Comparison of ENCODE assay signal across 8 cellular contexts in the genomic region with DNA sequence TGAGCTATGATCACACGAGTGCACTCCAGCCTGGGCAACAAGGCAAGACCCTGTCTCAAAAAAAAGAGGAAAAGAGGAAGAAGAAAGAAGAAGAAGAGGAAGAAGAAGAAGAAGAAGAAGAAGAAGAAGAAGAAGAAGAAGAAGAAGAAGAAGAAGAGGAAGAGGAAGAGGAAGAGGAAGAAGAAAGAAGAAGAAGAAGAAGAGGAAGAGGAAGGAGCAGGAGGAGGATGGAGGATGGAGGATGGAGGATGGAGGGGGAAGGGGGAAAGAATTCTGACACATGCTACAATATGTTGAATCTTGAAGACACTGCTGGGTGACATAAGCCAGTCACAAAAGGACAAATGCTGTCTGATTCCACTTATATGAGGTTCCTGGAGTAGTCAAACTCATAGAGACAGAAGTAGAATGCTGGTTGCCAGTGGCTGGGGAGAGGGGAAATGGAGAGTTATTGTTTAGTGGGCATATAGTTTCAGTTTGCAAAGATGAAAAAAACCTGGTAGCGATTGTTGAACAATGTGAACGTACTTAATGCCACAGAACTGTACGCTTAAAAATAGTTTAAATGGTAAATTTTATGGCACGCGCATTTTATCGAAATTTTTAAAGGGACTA. TPM values are rescaled to one million over a fixed set of nuclear protein-coding genes. Genes with fewer than 3 reads are reported as not detected.
DNase-seq lines count a peak whose midpoint lies in the region; ATAC-seq and TF ChIP-seq lines count a peak whose summit lies in the region.

No MANE protein-coding gene starts in this region.

- H3K36me3 ChIP-seq in CD4-positive, alpha-beta memory T cell (ENCODE audit: insufficient read depth, low read length), result no peaks in the 10 kb centered on the region
- no peaks in the 10 kb centered on the region for H3K36me3 ChIP-seq in HCT116 (ENCODE audit: control insufficient read depth in 1 of 2, insufficient read depth in 2 of 2, low read length in 2 of 2)

- H3K9me2 ChIP-seq in HCT116 (ENCODE audit: insufficient read depth), result no peaks in the 10 kb centered on the region

- peak overlapping the region; percentile 27; the same call in 1 of the 2 replicates for H3K4me2 ChIP-seq in HCT116 (ENCODE audit: low read length)

- H3K9ac ChIP-seq in HCT116 (ENCODE audit: low read length), result no peak overlapping the region

- no peak for TF ChIP-seq POLR2A in HCT116 (IDR thresholded peaks at IDR 0.05; ENCODE audit: borderline replicate concordance, extremely low read depth, insufficient read depth, insufficient read length)

- peak overlapping the region; percentile 52 to 98 (median 85) for H3K27ac Mint-ChIP-seq in CD4-positive, alpha-beta memory T cell
- H3K27ac Mint-ChIP-seq in activated CD4-positive, alpha-beta T cell treated with anti-CD3 and anti-CD28 coated beads, Interleukin-2, amount 10 ng/mL, durations not matched to agents 7 days and 5 days, result peak overlapping the region; percentile 78
- H3K27ac Mint-ChIP-seq in memory B cell, result peak overlapping the region; percentile 35

- POLR2A ChIA-PET in CD4-positive, alpha-beta memory T cell (lab: Charles Lee; ENCODE audit: partially characterized antibody), result interaction anchor here (1.1 to 1.2 kb wide), 3 partner anchors 47 to 152 kb away, joined by 3 to 12 read pairs (median 4); partner anchors contain the start of gene COA6
- POLR2A ChIA-PET in HCT116 (lab: Charles Lee), result no interaction called here
- POLR2A ChIA-PET in activated CD4-positive, alpha-beta T cell treated with anti-CD3 and anti-CD28 coated beads, Interleukin-2, amount 10 ng/mL, durations not matched to agents 7 days and 5 days (lab: Charles Lee), result no interaction called here

- TF ChIP-seq CTCF in HCT116 (IDR thresholded peaks at IDR 0.05 in 2 of 3, conservative IDR thresholded peaks at IDR 0.05 in 1 of 3; ENCODE audit: borderline replicate concordance in 1 of 3, insufficient read depth in 1 of 3, low read depth in 2 of 3, low read length in 2 of 3), result no peak

- H3K9me3 ChIP-seq in CD4-positive, alpha-beta memory T cell (ENCODE audit: control insufficient read depth in 1 of 2, low read length in 2 of 2), result no peaks in the 10 kb centered on the region
- no peaks in the 10 kb centered on the region for H3K9me3 ChIP-seq in HCT116 (ENCODE audit: control insufficient read depth in 1 of 2, insufficient read depth in 1 of 2, low read depth in 1 of 2, low read length in 2 of 2)

- peaks cover 1 to 20% of the 10 kb centered on the region in 2 donors for H3K27me3 Mint-ChIP-seq in CD4-positive, alpha-beta memory T cell
- peaks cover 5% of the 10 kb centered on the region for H3K27me3 Mint-ChIP-seq in activated CD4-positive, alpha-beta T cell treated with anti-CD3 and anti-CD28 coated beads, Interleukin-2, amount 10 ng/mL, durations not matched to agents 7 days and 5 days
- H3K27me3 Mint-ChIP-seq in memory B cell, result peaks cover 19% of the 10 kb centered on the region

- no peak for TF ChIP-seq RAD21 in HCT116 (IDR thresholded peaks at IDR 0.05; ENCODE audit: low read depth)

- H3K79me2 ChIP-seq in HCT116 (ENCODE audit: insufficient read depth, low read length), result no peaks in the 10 kb centered on the region

- H3K4me3 ChIP-seq in CD4-positive, alpha-beta memory T cell (ENCODE audit: low read length in 2 of 2), result peak overlapping the region; percentile 20 to 71
- no peak overlapping the region for H3K4me3 ChIP-seq in HCT116 (replicated peaks in 1 of 2; ENCODE audit: low read depth in 1 of 2, low read length in 2 of 2)

- peak overlapping the region; percentile 40 for H3K27ac ChIP-seq in CD4-positive, alpha-beta memory T cell (ENCODE audit: low read depth, low read length)
- no peak overlapping the region for H3K27ac ChIP-seq in HCT116 (ENCODE audit: low read depth, low read length)

- peaks cover 0 to 5% of the 10 kb centered on the region in 2 donors for H3K36me3 Mint-ChIP-seq in CD4-positive, alpha-beta memory T cell
- H3K36me3 Mint-ChIP-seq in activated CD4-positive, alpha-beta T cell treated with anti-CD3 and anti-CD28 coated beads, Interleukin-2, amount 10 ng/mL, durations not matched to agents 7 days and 5 days (ENCODE audit: low read depth), result peaks cover 5% of the 10 kb centered on the region
- no peaks in the 10 kb centered on the region for H3K36me3 Mint-ChIP-seq in memory B cell

- H3K4me1 Mint-ChIP-seq in CD4-positive, alpha-beta memory T cell, result peaks cover 7 to 39% (median 20%) of the 10 kb centered on the region in 4 donors
- peaks cover 31% of the 10 kb centered on the region for H3K4me1 Mint-ChIP-seq in activated CD4-positive, alpha-beta T cell treated with anti-CD3 and anti-CD28 coated beads, Interleukin-2, amount 10 ng/mL, durations not matched to agents 7 days and 5 days
- peaks cover 24% of the 10 kb centered on the region for H3K4me1 Mint-ChIP-seq in memory B cell

- no peak overlapping the region for H2AFZ ChIP-seq in HCT116 (ENCODE audit: low read depth, low read length, poor library complexity, severe bottlenecking)

- no peak for ATAC-seq in HCT116
- peak; percentile 8 for ATAC-seq in memory B cell (ENCODE audit: low read depth)
- ATAC-seq in HG02870 (IDR thresholded peaks at IDR 0.05; ENCODE audit: unreplicated experiment), result no peak

- CTCF ChIA-PET in CD4-positive, alpha-beta memory T cell (lab: Charles Lee; ENCODE audit: partially characterized antibody), result interaction anchor here (0.6 to 6.3 kb wide), 14 partner anchors 9 to 155 kb away, joined by 3 to 91 read pairs (median 5); partner anchors contain the start of gene COA6
- CTCF ChIA-PET in HCT116 (lab: Charles Lee), result interaction anchor here (0.6 to 4.5 kb wide), 3 partner anchors 17 to 37 kb away, joined by 3 to 20 read pairs (median 4); no protein-coding TSS in a partner anchor
- CTCF ChIA-PET in activated CD4-positive, alpha-beta T cell treated with anti-CD3 and anti-CD28 coated beads, Interleukin-2, amount 10 ng/mL, durations not matched to agents 7 days and 5 days (lab: Charles Lee), result interaction anchor here (0.7 to 3.3 kb wide), 14 partner anchors 10 to 772 kb away, joined by 3 to 18 read pairs (median 4); no protein-coding TSS in a partner anchor

- RAD21 ChIA-PET in HCT116 (lab: Charles Lee; ENCODE audit: low non-redundant PET in 1 of 2, low total read pairs in 2 of 2, uncharacterized antibody in 2 of 2, unreplicated experiment in 2 of 2), result no interaction called here

- BruUV-seq in HCT116 (replicated peaks; lab: Mats Ljungman, UMichigan), result no TSS peak

- H3K9me3 Mint-ChIP-seq in CD4-positive, alpha-beta memory T cell, result no peaks in the 10 kb centered on the region
- no peaks in the 10 kb centered on the region for H3K9me3 Mint-ChIP-seq in activated CD4-positive, alpha-beta T cell treated with anti-CD3 and anti-CD28 coated beads, Interleukin-2, amount 10 ng/mL, durations not matched to agents 7 days and 5 days
- H3K9me3 Mint-ChIP-seq in memory B cell, result peaks cover 2% of the 10 kb centered on the region

- intact Hi-C loops in CD4-positive, alpha-beta memory T cell (cut with micrococcal nuclease), result loop anchor here (1.0 to 5.0 kb wide), 3 partner anchors 16 to 151 kb away; partner anchors contain the start of genes COA6 and TARBP1
- intact Hi-C loops in HCT116 (cut with micrococcal nuclease), result no loop called here

- peaks cover 8% of the 10 kb centered on the region for H3K4me1 ChIP-seq in CD4-positive, alpha-beta memory T cell (ENCODE audit: insufficient read depth, low read length)
- no peaks in the 10 kb centered on the region for H3K4me1 ChIP-seq in HCT116 (ENCODE audit: control insufficient read depth in 1 of 2, insufficient read depth in 2 of 2, low read length in 2 of 2)

- no peaks in the 10 kb centered on the region for H4K20me1 ChIP-seq in HCT116 (ENCODE audit: insufficient read depth)

- H3K27me3 ChIP-seq in CD4-positive, alpha-beta memory T cell (ENCODE audit: insufficient read depth, low read length), result no peaks in the 10 kb centered on the region
- H3K27me3 ChIP-seq in HCT116 (ENCODE audit: insufficient read depth, low read length), result no peaks in the 10 kb centered on the region

- peak overlapping the region; percentile 89 to 97 (median 92) for H3K4me3 Mint-ChIP-seq in CD4-positive, alpha-beta memory T cell
- H3K4me3 Mint-ChIP-seq in activated CD4-positive, alpha-beta T cell treated with anti-CD3 and anti-CD28 coated beads, Interleukin-2, amount 10 ng/mL, durations not matched to agents 7 days and 5 days, result peak overlapping the region; percentile 73
- H3K4me3 Mint-ChIP-seq in memory B cell, result peak overlapping the region; percentile 76

- DNase-seq in CD4-positive, alpha-beta memory T cell, result no peak
- no peak for DNase-seq in HCT116 (ENCODE audit: low read depth, low spot score)
- DNase-seq in activated CD4-positive, alpha-beta T cell treated with anti-CD3 and anti-CD28 coated beads, Interleukin-2, amount 10 ng/mL, durations not matched to agents 7 days and 5 days, result no peak
- no peak for DNase-seq in memory B cell (ENCODE audit: low spot score in 2 of 2)
- no peak for DNase-seq in NCI-H2107 treated with DMSO at 0.1 percent for 48 hours (lab: John Stamatoyannopoulos, UW; ENCODE audit: unreplicated experiment)
- DNase-seq in NCI-H187 (lab: John Stamatoyannopoulos, UW), result no peak
- DNase-seq in COR-L47 (lab: John Stamatoyannopoulos, UW), result no peak

TF ChIP-seq in HCT116, 20 proteins besides CTCF, POLR2A, EP300 and RAD21 (continues in another document):
- TF ChIP-seq YY1 (IDR thresholded peaks at IDR 0.05; ENCODE audit: extremely low read depth, insufficient replicate concordance, low read depth, low read length) (no peak), SP1 (IDR thresholded peaks at IDR 0.05; ENCODE audit: low read depth) (no peak), FOSL1 (IDR thresholded peaks at IDR 0.05; ENCODE audit: low read depth) (no peak), EZH2phosphoT487 (IDR thresholded peaks at IDR 0.05; ENCODE audit: borderline replicate concordance) (no peak), SIN3A (IDR thresholded peaks at IDR 0.05; ENCODE audit: low read depth) (no peak)
- TF ChIP-seq, protein P1, sequence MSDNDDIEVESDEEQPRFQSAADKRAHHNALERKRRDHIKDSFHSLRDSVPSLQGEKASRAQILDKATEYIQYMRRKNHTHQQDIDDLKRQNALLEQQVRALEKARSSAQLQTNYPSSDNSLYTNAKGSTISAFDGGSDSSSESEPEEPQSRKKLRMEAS (IDR thresholded peaks at IDR 0.05), result no peak
- TF ChIP-seq, protein P2, sequence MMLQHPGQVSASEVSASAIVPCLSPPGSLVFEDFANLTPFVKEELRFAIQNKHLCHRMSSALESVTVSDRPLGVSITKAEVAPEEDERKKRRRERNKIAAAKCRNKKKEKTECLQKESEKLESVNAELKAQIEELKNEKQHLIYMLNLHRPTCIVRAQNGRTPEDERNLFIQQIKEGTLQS (IDR thresholded peaks at IDR 0.05), result no peak

RNA-seq across cellular contexts. Expression of gene COA6, which starts 47.3 kb away (rescaled TPM):
- 10 to 100 TPM; 18.5 to 21.8 TPM for total RNA-seq in CD4-positive, alpha-beta memory T cell
- polyA plus RNA-seq in CD4-positive, alpha-beta memory T cell, result 10 to 100 TPM; 52.3 to 55.3 TPM
- 34.1 TPM for total RNA-seq in HCT116 (2021; ENCODE audit: unreplicated experiment)
- 21.0 and 21.2 TPM in 2 replicates for polyA plus RNA-seq in HCT116 (2012)
- 10 to 100 TPM; 46.2 to 46.5 TPM for total RNA-seq in activated CD4-positive, alpha-beta T cell treated with anti-CD3 and anti-CD28 coated beads, Interleukin-2, amount 10 ng/mL, durations not matched to agents 7 days and 5 days

Comparison
In these comparisons a context has a peak if more than half of its experiments do, and no peak if none do; other contexts are left out.
1. H3K4me3 ChIP-seq: peak in CD4-positive, alpha-beta memory T cell (2 of 2); none in HCT116 (0 of 2).
2. H3K27ac Mint-ChIP-seq: peak in every context shown above with its lines; median percentile 85 in CD4-positive, alpha-beta memory T cell; 78 in activated CD4-positive, alpha-beta T cell treated with anti-CD3 and anti-CD28 coated beads, Interleukin-2, amount 10 ng/mL, durations not matched to agents 7 days and 5 days; 35 in memory B cell.
3. Peak in every context shown above with its lines, with median percentiles within 50 percentile points of each other: H3K4me3 Mint-ChIP-seq.